Comparison of ENCODE assay signal across 14 cellular contexts in the genomic region with DNA sequence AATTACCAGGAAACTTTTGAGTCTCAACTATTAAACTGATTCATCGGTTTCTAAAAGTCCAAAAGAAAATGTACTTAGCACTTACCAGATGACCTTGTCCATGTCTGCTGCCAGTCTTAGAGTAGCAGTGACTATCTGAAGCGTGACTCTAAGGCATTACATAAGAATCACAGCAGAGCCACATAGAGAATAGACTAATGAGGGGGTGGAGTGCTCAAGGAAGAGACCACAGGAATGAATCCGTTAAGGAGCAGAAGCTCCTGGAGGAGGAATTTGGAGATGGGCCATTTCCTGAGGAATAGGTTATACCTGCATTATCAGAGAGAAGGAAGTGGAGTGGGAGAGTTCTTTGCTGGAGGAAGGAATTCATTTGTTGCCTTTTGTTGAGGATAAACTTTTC.
DNase-seq lines count a peak whose midpoint lies in the region; ATAC-seq and TF ChIP-seq lines count a peak whose summit lies in the region.
"Had no signal": no experiment of that assay in that cellular context is flagged by ENCODE, and none has a peak within 500 bp of the region (broad histone marks: within the 10 kb centered on the region; RNA-seq: fewer than 3 reads in every experiment).

No MANE protein-coding gene starts in this region.

- H3K4me3 Mint-ChIP-seq in endodermal cell (no peak overlapping the region), T-helper 17 cell (no peak overlapping the region)
- no peak overlapping the region for H3K4me3 Mint-ChIP-seq in activated CD8-positive, alpha-beta T cell treated with anti-CD3 and anti-CD28 coated beads, Interleukin-2, amount 10 ng/mL, durations not matched to agents 7 days and 5 days
- H3K4me3 Mint-ChIP-seq: activated naive CD8-positive, alpha-beta T cell had no signal

- no peaks in the 10 kb centered on the region for H3K9me3 Mint-ChIP-seq in endodermal cell
- H3K9me3 Mint-ChIP-seq in activated CD8-positive, alpha-beta T cell treated with anti-CD3 and anti-CD28 coated beads, Interleukin-2, amount 10 ng/mL, durations not matched to agents 7 days and 5 days (ENCODE audit: insufficient read depth): no peaks in the 10 kb centered on the region

- H3K4me3 ChIP-seq in AG10803 (ENCODE audit: low read length): no peak overlapping the region
- H3K4me3 ChIP-seq in HUES64 (ENCODE audit: low read length): 0 out of 2 replicates have a peak overlapping the region, but pooled peaks have one; percentile 4
- no peak overlapping the region for H3K4me3 ChIP-seq in endodermal cell (ENCODE audit: low read length)
- H3K4me3 ChIP-seq in mesendoderm (ENCODE audit: low read length): no peak overlapping the region
- H3K4me3 ChIP-seq: spleen, transverse colon had no signal

- peak overlapping the region; percentile 56 for H3K27ac Mint-ChIP-seq in endodermal cell
- no peak overlapping the region for H3K27ac Mint-ChIP-seq in T-helper 17 cell
- no peak overlapping the region for H3K27ac Mint-ChIP-seq in activated CD8-positive, alpha-beta T cell treated with anti-CD3 and anti-CD28 coated beads, Interleukin-2, amount 10 ng/mL, durations not matched to agents 7 days and 5 days
- H3K27ac Mint-ChIP-seq: activated naive CD8-positive, alpha-beta T cell had no signal

- no peaks in the 10 kb centered on the region for H3K79me2 ChIP-seq in mesendoderm (ENCODE audit: control insufficient read depth, insufficient read depth, low read length)

- H3K9me3 ChIP-seq in HUES64 (ENCODE audit: insufficient read depth, low read depth, low read length) (no peaks in the 10 kb centered on the region), endodermal cell (ENCODE audit: control insufficient read depth, low read length) (no peaks in the 10 kb centered on the region), T-helper 17 cell (ENCODE audit: control insufficient read depth, low read length, poor library complexity, severe bottlenecking) (no peaks in the 10 kb centered on the region)
- H3K9me3 ChIP-seq: spleen, transverse colon had no signal

- H4K8ac ChIP-seq in mesendoderm (ENCODE audit: low read depth, low read length): no peak overlapping the region

- H3K4me1 ChIP-seq in HUES64 (ENCODE audit: insufficient read depth, low read length): peaks cover 72% of the 10 kb centered on the region
- H3K4me1 ChIP-seq in endodermal cell (ENCODE audit: control insufficient read depth, insufficient read depth, low read length): peaks cover 20% of the 10 kb centered on the region
- peaks cover 21% of the 10 kb centered on the region for H3K4me1 ChIP-seq in mesendoderm (ENCODE audit: control insufficient read depth, low read depth, low read length)
- H3K4me1 ChIP-seq: spleen had no signal

- H3K36me3 ChIP-seq in HUES64 (ENCODE audit: insufficient read depth, low read length) (no peaks in the 10 kb centered on the region), endodermal cell (ENCODE audit: control insufficient read depth, insufficient read depth, low read length) (peaks cover 5% of the 10 kb centered on the region), mesendoderm (ENCODE audit: control insufficient read depth, insufficient read depth, low read length) (no peaks in the 10 kb centered on the region)
- H3K36me3 ChIP-seq: transverse colon had no signal

- no peak overlapping the region for H4K5ac ChIP-seq in mesendoderm (ENCODE audit: low read length)

- no peak overlapping the region for H2BK5ac ChIP-seq in mesendoderm (ENCODE audit: low read length)

- H3K27me3 ChIP-seq in HUES64 (ENCODE audit: insufficient read depth, low read length) (no peaks in the 10 kb centered on the region), endodermal cell (ENCODE audit: control insufficient read depth, insufficient read depth, low read length, poor library complexity, severe bottlenecking) (no peaks in the 10 kb centered on the region), mesendoderm (ENCODE audit: insufficient read depth, low read length, poor library complexity) (no peaks in the 10 kb centered on the region)
- H3K27me3 ChIP-seq: spleen, transverse colon had no signal

- H2AK5ac ChIP-seq in mesendoderm (ENCODE audit: low read length): no peak overlapping the region

- H3K23ac ChIP-seq in mesendoderm (ENCODE audit: low read length): no peak overlapping the region

- H3K4me1 Mint-ChIP-seq in endodermal cell (peaks cover 76% of the 10 kb centered on the region), T-helper 17 cell (peaks cover 6% of the 10 kb centered on the region)
- peaks cover 7% of the 10 kb centered on the region for H3K4me1 Mint-ChIP-seq in activated CD8-positive, alpha-beta T cell treated with anti-CD3 and anti-CD28 coated beads, Interleukin-2, amount 10 ng/mL, durations not matched to agents 7 days and 5 days (ENCODE audit: low read depth)

- POLR2A ChIA-PET in activated CD8-positive, alpha-beta T cell treated with anti-CD3 and anti-CD28 coated beads, Interleukin-2, amount 10 ng/mL, durations not matched to agents 7 days and 5 days (lab: Charles Lee): no interaction called here

- H3K36me3 Mint-ChIP-seq in endodermal cell (ENCODE audit: low read depth): peaks cover 7% of the 10 kb centered on the region
- H3K36me3 Mint-ChIP-seq in T-helper 17 cell (ENCODE audit: low read depth): no peaks in the 10 kb centered on the region
- peaks cover 8% of the 10 kb centered on the region for H3K36me3 Mint-ChIP-seq in activated CD8-positive, alpha-beta T cell treated with anti-CD3 and anti-CD28 coated beads, Interleukin-2, amount 10 ng/mL, durations not matched to agents 7 days and 5 days (ENCODE audit: low read depth)
- H3K36me3 Mint-ChIP-seq: activated naive CD8-positive, alpha-beta T cell had no signal

- no peak overlapping the region for H3K4me2 ChIP-seq in mesendoderm (ENCODE audit: low read length)

- H3K9ac ChIP-seq in HUES64 (ENCODE audit: low read depth, low read length): peak overlapping the region; percentile 16; the same call in 1 of the 2 replicates
- H3K9ac ChIP-seq in endodermal cell (ENCODE audit: extremely low read depth, low read length, poor library complexity, severe bottlenecking): no peak overlapping the region
- H3K9ac ChIP-seq in mesendoderm (ENCODE audit: low read length): no peak overlapping the region

- TF ChIP-seq CTCF in AG10803 (conservative IDR thresholded peaks at IDR 0.05; ENCODE audit: low read length) (no peak), endodermal cell (conservative IDR thresholded peaks at IDR 0.05) (no peak)

- peak overlapping the region; percentile 72 for H3K27ac ChIP-seq in HUES64 (ENCODE audit: low read depth, low read length)
- no peak overlapping the region for H3K27ac ChIP-seq in endodermal cell (ENCODE audit: low read depth, low read length)
- H3K27ac ChIP-seq in mesendoderm (ENCODE audit: low read depth, low read length): no peak overlapping the region
- H3K27ac ChIP-seq: spleen, transverse colon had no signal

- CTCF ChIA-PET in activated CD8-positive, alpha-beta T cell treated with anti-CD3 and anti-CD28 coated beads, Interleukin-2, amount 10 ng/mL, durations not matched to agents 7 days and 5 days (lab: Charles Lee): interaction anchor here (2.9 kb wide), 1 partner anchor 18 kb away, joined by 10 read pairs; no protein-coding TSS in a partner anchor

- H3K18ac ChIP-seq in mesendoderm (ENCODE audit: low read length): no peak overlapping the region

- peak overlapping the region; percentile 27 for H2BK15ac ChIP-seq in mesendoderm (replicated peaks; ENCODE audit: low read depth)

- H3K79me1 ChIP-seq in mesendoderm (ENCODE audit: low read length): no peaks in the 10 kb centered on the region

- H3K4ac ChIP-seq in mesendoderm (ENCODE audit: low read depth, low read length): no peak overlapping the region

- no peak overlapping the region for H2BK120ac ChIP-seq in mesendoderm (ENCODE audit: low read depth, low read length)

- H3K56ac ChIP-seq in mesendoderm (ENCODE audit: low read length): no peak overlapping the region

- ATAC-seq in HG03108 (IDR thresholded peaks at IDR 0.05; ENCODE audit: unreplicated experiment): no peak
- ATAC-seq in GM21737 (IDR thresholded peaks at IDR 0.05; ENCODE audit: unreplicated experiment): no peak
- ATAC-seq in T-helper 17 cell: no peak
- ATAC-seq in activated CD8-positive, alpha-beta T cell treated with anti-CD3 and anti-CD28 coated beads, Interleukin-2, amount 10 ng/mL, durations not matched to agents 7 days and 5 days: no peak

- DNase-seq in AG10803 (ENCODE audit: low read depth) (peak; percentile 46), endodermal cell (no peak), mesendoderm (peak; percentile 90), T-helper 17 cell (no peak)
- no peak for DNase-seq in activated CD8-positive, alpha-beta T cell treated with anti-CD3 and anti-CD28 coated beads, Interleukin-2, amount 10 ng/mL, durations not matched to agents 7 days and 5 days
- DNase-seq: ACHN, NCI-H2171, RPMI8226, spleen, transverse colon had no signal

- WGBS in HUES64: 34% methylated on average over 3 of the region's 3 CpGs
- WGBS in endodermal cell (ENCODE audit: insufficient coverage in 1 of 2, insufficient read length in 1 of 2), 2 experiments: 45 to 53% methylated on average over 2 to 3 of the region's 3 CpGs
- WGBS in mesendoderm (ENCODE audit: extremely low coverage, insufficient coverage, low lambda C conversion rate): no CpG with 5 or more reads among the region's 3 CpGs

- H3K27me3 Mint-ChIP-seq in endodermal cell (ENCODE audit: insufficient read depth) (no peaks in the 10 kb centered on the region), T-helper 17 cell (peaks cover 15% of the 10 kb centered on the region)
- H3K27me3 Mint-ChIP-seq in activated CD8-positive, alpha-beta T cell treated with anti-CD3 and anti-CD28 coated beads, Interleukin-2, amount 10 ng/mL, durations not matched to agents 7 days and 5 days (ENCODE audit: low read depth): no peaks in the 10 kb centered on the region

Comparison
In these comparisons a context has a peak if more than half of its experiments do, and no peak if none do; other contexts are left out.
1. DNase-seq: peak in AG10803 (single experiment) and mesendoderm (single experiment); none in endodermal cell (single experiment), T-helper 17 cell (0 of 3) and activated CD8-positive, alpha-beta T cell treated with anti-CD3 and anti-CD28 coated beads, Interleukin-2, amount 10 ng/mL, durations not matched to agents 7 days and 5 days (single experiment).